18 cellular contexts compared by ENCODE assay signal in the genomic region with DNA sequence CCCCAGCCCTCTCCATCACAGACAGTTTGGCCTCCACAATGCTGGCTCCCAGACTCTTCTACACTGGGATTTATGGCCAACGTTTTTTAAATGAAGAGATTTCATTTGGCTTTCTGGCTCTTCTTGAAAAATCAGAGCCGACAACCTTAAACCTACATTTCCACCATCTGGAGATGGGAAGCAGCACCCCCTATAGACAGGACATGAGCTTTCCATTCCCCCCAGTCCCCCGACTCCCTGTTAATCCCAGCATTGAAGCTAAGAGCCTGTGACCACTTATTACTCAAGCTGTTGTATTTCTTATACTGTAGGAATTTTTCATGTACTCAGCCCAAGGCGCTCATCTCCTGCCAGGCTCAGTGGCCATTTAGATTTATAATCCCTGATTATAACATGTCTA. TPM values are rescaled to one million over a fixed set of nuclear protein-coding genes. Genes with fewer than 3 reads are reported as not detected.
DNase-seq lines count a peak whose midpoint lies in the region; ATAC-seq and TF ChIP-seq lines count a peak whose summit lies in the region.
"Had no signal": no experiment of that assay in that cellular context is flagged by ENCODE, and none has a peak within 500 bp of the region (broad histone marks: within the 10 kb centered on the region; RNA-seq: fewer than 3 reads in every experiment).

No MANE protein-coding gene starts in this region.

- H3K4me2 ChIP-seq in SK-N-SH, result no peak overlapping the region

- H3K27me3 ChIP-seq in SK-N-SH (ENCODE audit: insufficient read depth) (no peaks in the 10 kb centered on the region), Peyer's patch (no peaks in the 10 kb centered on the region), upper lobe of right lung (no peaks in the 10 kb centered on the region)

- H3K27ac ChIP-seq in SK-N-SH (ENCODE audit: low read depth in 2 of 2, low read length in 1 of 2) (no peak overlapping the region), Peyer's patch (no peak overlapping the region), upper lobe of right lung (no peak overlapping the region), substantia nigra (ENCODE audit: low read depth, low read length, poor library complexity, severe bottlenecking) (no peak overlapping the region)
- H3K27ac ChIP-seq: lower lobe of right lung, transverse colon had no signal

- H3K9ac ChIP-seq in SK-N-SH, result no peak overlapping the region

- POLR2A ChIA-PET in SK-N-SH (lab: Yijun Ruan, JAX), result no interaction called here

- H3K79me2 ChIP-seq in SK-N-SH (ENCODE audit: insufficient read depth), result no peaks in the 10 kb centered on the region

- no peak overlapping the region for H2AFZ ChIP-seq in SK-N-SH (ENCODE audit: low read depth)

- H3K4me3 ChIP-seq in SK-N-SH (ENCODE audit: low read depth in 2 of 2, low read length in 1 of 2) (no peak overlapping the region), WI38 (ENCODE audit: low read depth, low read length) (no peak overlapping the region), foreskin fibroblast (ENCODE audit: low read depth in 1 of 2, low read length in 2 of 2) (no peak overlapping the region), Peyer's patch (no peak overlapping the region), upper lobe of right lung (no peak overlapping the region)
- H3K4me3 ChIP-seq: lower lobe of right lung, transverse colon had no signal

- H3K36me3 ChIP-seq in SK-N-SH (replicated peaks in 1 of 2; ENCODE audit: control insufficient read depth in 1 of 2, insufficient read depth in 2 of 2, low read length in 1 of 2), result peaks cover 0 to 7% of the 10 kb centered on the region in 2 experiments
- H3K36me3 ChIP-seq in Peyer's patch, result no peaks in the 10 kb centered on the region
- H3K36me3 ChIP-seq in upper lobe of right lung, result peaks cover 3% of the 10 kb centered on the region
- H3K36me3 ChIP-seq: transverse colon had no signal

- no peaks in the 10 kb centered on the region for H3K9me3 ChIP-seq in SK-N-SH
- no peaks in the 10 kb centered on the region for H3K9me3 ChIP-seq in Peyer's patch
- H3K9me3 ChIP-seq in upper lobe of right lung, result no peaks in the 10 kb centered on the region
- H3K9me3 ChIP-seq: lower lobe of right lung, transverse colon had no signal

- H3K9me2 ChIP-seq in SK-N-SH, result no peaks in the 10 kb centered on the region

- DNase-seq in SK-N-SH, result peak; percentile 15
- peak in 1 of 2 donors; percentile 23 for DNase-seq in foreskin fibroblast
- DNase-seq in Peyer's patch, result no peak
- no peak for DNase-seq in upper lobe of right lung
- no peak for DNase-seq in substantia nigra (lab: John Stamatoyannopoulos, UW)
- DNase-seq in middle frontal gyrus (ENCODE audit: extremely low spot score, low spot score), result no peak
- DNase-seq: activated CD4-positive, alpha-beta T cell treated with anti-CD3 and anti-CD28 coated beads, Interleukin-2, amount 10 ng/mL, durations not matched to agents 24 days and 14 days; activated naive CD4-positive, alpha-beta T cell treated with anti-CD3 and anti-CD28 coated beads, Interleukin-2, amount 50 U/mL, for 16 hours; CD8-positive, alpha-beta T cell; effector memory CD4-positive, alpha-beta T cell; lower lobe of right lung; natural killer cell; NCI-H1417 treated with DMSO at 0.1 percent for 48 hours; NCI-H2227 treated with DMSO at 0.1 percent for 48 hours; stimulated activated naive B cell treated with anti-CD40 and anti-IgM and Interleukin-4, amounts not matched to agents 10 μg/mL and 1 μg/mL and 100 μg/mL, for 72 hours; transverse colon had no signal

- H3F3A ChIP-seq in SK-N-SH (replicated peaks; ENCODE audit: insufficient read depth), result no peaks in the 10 kb centered on the region

- H4K20me1 ChIP-seq in SK-N-SH (ENCODE audit: insufficient read depth), result no peaks in the 10 kb centered on the region

- ATAC-seq in SK-N-SH treated with all-trans-retinoic acid at 6 μM for 48 hours, result no peak
- no peak for ATAC-seq in upper lobe of right lung
- ATAC-seq: CD8-positive, alpha-beta T cell; lower lobe of right lung; natural killer cell; stimulated activated naive B cell treated with anti-CD40 and anti-IgM and Interleukin-4, amounts not matched to agents 10 μg/mL and 1 μg/mL and 100 μg/mL, for 72 hours had no signal

- intact Hi-C loops in upper lobe of right lung (cut with DNase I), result loop anchor here (10.0 kb wide), 1 partner anchor 93 kb away; a partner anchor contains a TSS

- CTCF ChIA-PET in SK-N-SH (lab: Yijun Ruan, JAX), result interaction anchor here (1.7 to 2.1 kb wide), 2 partner anchors 96 to 123 kb away, joined by 3 to 8 read pairs; a partner anchor contains a TSS

- TF ChIP-seq CTCF in SK-N-SH (IDR thresholded peaks at IDR 0.05) (peak; percentile 31; the same call in 1 of the 2 replicates), WI38 (IDR thresholded peaks at IDR 0.05; ENCODE audit: low read depth, low read length) (0 out of 2 replicates have a peak, but pooled peaks have one; percentile 31), foreskin fibroblast (IDR thresholded peaks at IDR 0.05; ENCODE audit: low read depth, low read length) (peak; percentile 19), Peyer's patch (IDR thresholded peaks at IDR 0.05) (no peak), upper lobe of right lung (IDR thresholded peaks at IDR 0.05) (no peak)

- TF ChIP-seq RAD21 in SK-N-SH (IDR thresholded peaks at IDR 0.05; ENCODE audit: low read length), result no peak

- no peak for TF ChIP-seq POLR2A in Peyer's patch (IDR thresholded peaks at IDR 0.05)

- H3K4me1 ChIP-seq in SK-N-SH (ENCODE audit: control insufficient read depth in 1 of 2, insufficient read depth in 2 of 2, low read depth in 1 of 2, low read length in 1 of 2), result no peaks in the 10 kb centered on the region
- no peaks in the 10 kb centered on the region for H3K4me1 ChIP-seq in Peyer's patch
- H3K4me1 ChIP-seq in upper lobe of right lung, result no peaks in the 10 kb centered on the region
- H3K4me1 ChIP-seq: lower lobe of right lung, transverse colon had no signal

- WGBS in SK-N-SH (ENCODE audit: low lambda C conversion rate), result 62% methylated on average over 4 of the region's 4 CpGs

- no peak for TF ChIP-seq EP300 in SK-N-SH (IDR thresholded peaks at IDR 0.05; ENCODE audit: borderline replicate concordance in 1 of 2, low read depth in 1 of 2, low read length in 1 of 2)

TF ChIP-seq in SK-N-SH, 30 proteins besides CTCF, POLR2A, EP300 and RAD21:
- TF ChIP-seq FOXJ3 (CRISPR knock-in tag; IDR thresholded peaks at IDR 0.05) (no peak), FOXM1 (IDR thresholded peaks at IDR 0.05; ENCODE audit: low read depth) (no peak), GATA2 (CRISPR knock-in tag; IDR thresholded peaks at IDR 0.05) (no peak), CHD2 (IDR thresholded peaks at IDR 0.05; ENCODE audit: low read length, partially characterized antibody) (no peak), RXRA (IDR thresholded peaks at IDR 0.05; ENCODE audit: borderline replicate concordance, low read depth) (no peak), FOSL2 (IDR thresholded peaks at IDR 0.05; ENCODE audit: borderline replicate concordance, low read depth) (no peak), RCOR1 (IDR thresholded peaks at IDR 0.05; ENCODE audit: low read length) (no peak), EZH2phosphoT487 (IDR thresholded peaks at IDR 0.05; ENCODE audit: borderline replicate concordance, low read depth) (no peak), MXI1 (IDR thresholded peaks at IDR 0.05; ENCODE audit: low read depth, low read length) (no peak)
- TF ChIP-seq, protein P1, sequence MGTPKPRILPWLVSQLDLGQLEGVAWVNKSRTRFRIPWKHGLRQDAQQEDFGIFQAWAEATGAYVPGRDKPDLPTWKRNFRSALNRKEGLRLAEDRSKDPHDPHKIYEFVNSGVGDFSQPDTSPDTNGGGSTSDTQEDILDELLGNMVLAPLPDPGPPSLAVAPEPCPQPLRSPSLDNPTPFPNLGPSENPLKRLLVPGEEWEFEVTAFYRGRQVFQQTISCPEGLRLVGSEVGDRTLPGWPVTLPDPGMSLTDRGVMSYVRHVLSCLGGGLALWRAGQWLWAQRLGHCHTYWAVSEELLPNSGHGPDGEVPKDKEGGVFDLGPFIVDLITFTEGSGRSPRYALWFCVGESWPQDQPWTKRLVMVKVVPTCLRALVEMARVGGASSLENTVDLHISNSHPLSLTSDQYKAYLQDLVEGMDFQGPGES (IDR thresholded peaks at IDR 0.05; ENCODE audit: low read depth, low read length), result no peak

TF ChIP-seq in SK-N-SH treated with all-trans-retinoic acid at 6 μM for 48 hours, 23 proteins besides CTCF, POLR2A, EP300 and RAD21:
- TF ChIP-seq ZNF70 (CRISPR knock-in tag; IDR thresholded peaks at IDR 0.05) (no peak), CSDC2 (CRISPR knock-in tag; IDR thresholded peaks at IDR 0.05) (no peak), OSR1 (CRISPR knock-in tag; IDR thresholded peaks at IDR 0.05) (no peak)
TF ChIP-seq in SK-N-SH treated with all-trans-retinoic acid at 6 μM for 48 hours: peak in this region for 0.

RNA-seq across cellular contexts. Expression of a gene that starts 34.0 kb away (rescaled TPM):
- 0.82 and 0.89 TPM in 2 replicates for polyA plus RNA-seq in SK-N-SH (2012; rRNA removed)
- 1.0 TPM in 2 replicates for polyA plus RNA-seq in SK-N-SH (2012; cell fraction: cytosol; rRNA removed)
- 1.1 and 1.4 TPM in 2 replicates for polyA plus RNA-seq in SK-N-SH (2012; cell fraction: nucleus; rRNA removed)
- total RNA-seq in Peyer's patch (10 to 100 TPM in 1 of 4 donors, 1 to 10 TPM in 3; 3.3 to 14.9 (median 4.9) TPM), upper lobe of right lung (32.7 TPM)
- total RNA-seq: activated CD4-positive, alpha-beta T cell treated with anti-CD3 and anti-CD28 coated beads, Interleukin-2, amount 10 ng/mL, durations not matched to agents 24 days and 14 days had no signal

Comparison
In these comparisons a context has a peak if more than half of its experiments do, and no peak if none do; other contexts are left out.
1. CTCF ChIP-seq: peak in SK-N-SH (single experiment), WI38 (single experiment) and foreskin fibroblast (single experiment); none in Peyer's patch (0 of 6) and upper lobe of right lung (single experiment).